ENCODE assay signal across 10 cellular contexts in genomic region chr7:108875139-108875538, GRCh38.
DNase-seq lines count a peak whose midpoint lies in the region; ATAC-seq and TF ChIP-seq lines count a peak whose summit lies in the region.
"Had no signal": no experiment of that assay in that cellular context is flagged by ENCODE, and none has a peak within 500 bp of the region (broad histone marks: within the 10 kb centered on the region; RNA-seq: fewer than 3 reads in every experiment).

No MANE protein-coding gene starts in this region.

- H3K4me1 ChIP-seq in lower lobe of right lung: no peaks in the 10 kb centered on the region
- H3K4me1 ChIP-seq: tibial artery had no signal

- H3K4me3 ChIP-seq in astrocyte of the spinal cord (ENCODE audit: low read depth, low read length) (no peak overlapping the region), lower lobe of right lung (no peak overlapping the region)
- H3K4me3 ChIP-seq: tibial artery had no signal

- no peaks in the 10 kb centered on the region for H3K4me1 Mint-ChIP-seq in activated T-cell treated with anti-CD3 and anti-CD28 coated beads, Interleukin-2, amount 50 U/mL, for 4 hours (ENCODE audit: low read depth)
- no peaks in the 10 kb centered on the region for H3K4me1 Mint-ChIP-seq in osteocyte (ENCODE audit: unreplicated experiment)

- no peak overlapping the region for H3K27ac Mint-ChIP-seq in osteocyte (ENCODE audit: unreplicated experiment)

- in situ Hi-C loops in astrocyte of the spinal cord (cut with HindIII; ENCODE audit: low sequenced_read_pairs): no loop called here

- no peaks in the 10 kb centered on the region for H3K9me3 ChIP-seq in lower lobe of right lung

- H3K27me3 Mint-ChIP-seq in activated T-cell treated with anti-CD3 and anti-CD28 coated beads, Interleukin-2, amount 50 U/mL, for 4 hours (ENCODE audit: low read depth): no peaks in the 10 kb centered on the region
- H3K27me3 Mint-ChIP-seq in osteocyte (ENCODE audit: unreplicated experiment): no peaks in the 10 kb centered on the region

- TF ChIP-seq CTCF in astrocyte of the spinal cord (IDR thresholded peaks at IDR 0.05; ENCODE audit: low read depth, low read length): peak; percentile 46
- no peak for TF ChIP-seq CTCF in lower lobe of right lung (IDR thresholded peaks at IDR 0.05)
- no peak for TF ChIP-seq CTCF in osteocyte (IDR thresholded peaks at IDR 0.05)

- peaks cover 11% of the 10 kb centered on the region for H3K9me3 Mint-ChIP-seq in activated T-cell treated with anti-CD3 and anti-CD28 coated beads, Interleukin-2, amount 50 U/mL, for 4 hours
- H3K9me3 Mint-ChIP-seq in osteocyte (ENCODE audit: unreplicated experiment): peaks cover 9% of the 10 kb centered on the region

- intact Hi-C loops in lower lobe of right lung (cut with DNase I): no loop called here

- ATAC-seq in activated T-cell treated with anti-CD3 and anti-CD28 coated beads, Interleukin-2, amount 50 U/mL, for 4 hours: no peak
- ATAC-seq in lower lobe of right lung (no peak), HG03565 (IDR thresholded peaks at IDR 0.05; ENCODE audit: unreplicated experiment) (no peak)

- no peaks in the 10 kb centered on the region for H3K27me3 ChIP-seq in lower lobe of right lung (ENCODE audit: low read depth)
- H3K27me3 ChIP-seq: tibial artery had no signal

- H3K36me3 Mint-ChIP-seq in activated T-cell treated with anti-CD3 and anti-CD28 coated beads, Interleukin-2, amount 50 U/mL, for 4 hours (ENCODE audit: insufficient read depth): no peaks in the 10 kb centered on the region
- no peaks in the 10 kb centered on the region for H3K36me3 Mint-ChIP-seq in osteocyte (ENCODE audit: unreplicated experiment)

- H3K36me3 ChIP-seq in lower lobe of right lung: no peaks in the 10 kb centered on the region
- H3K36me3 ChIP-seq: tibial artery had no signal

- H3K27ac ChIP-seq in lower lobe of right lung: no peak overlapping the region
- H3K27ac ChIP-seq: tibial artery had no signal

- no peak overlapping the region for H3K4me3 Mint-ChIP-seq in activated T-cell treated with anti-CD3 and anti-CD28 coated beads, Interleukin-2, amount 50 U/mL, for 4 hours
- no peak overlapping the region for H3K4me3 Mint-ChIP-seq in osteocyte (ENCODE audit: unreplicated experiment)

- DNase-seq in activated T-cell treated with anti-CD3 and anti-CD28 coated beads, Interleukin-2, amount 50 U/mL, for 48 hours: peak; percentile 23 to 32
- DNase-seq in activated T-cell treated with anti-CD3 and anti-CD28 coated beads, Interleukin-2, amount 50 U/mL, for 4 hours: no peak
- peak; percentile 11 for DNase-seq in HK-2 (ENCODE audit: unreplicated experiment)
- peak; percentile 28 for DNase-seq in astrocyte of the spinal cord (ENCODE audit: low read depth, low spot score)
- peak; percentile 16 for DNase-seq in renal cortical epithelial cell (ENCODE audit: low read depth)
- DNase-seq in lower lobe of right lung: no peak
- DNase-seq in osteocyte (ENCODE audit: extremely low spot score, unreplicated experiment): no peak
- DNase-seq: stimulated activated CD4-positive, alpha-beta T cell treated with anti-CD3 and anti-CD28 coated beads, Interleukin-12 subunit alpha, Interleukin-12 subunit beta, amount 100 ng/mL, for 4 hours; tibial artery had no signal

Comparison
In these comparisons a context has a peak if more than half of its experiments do, and no peak if none do; other contexts are left out.
1. DNase-seq: peak in activated T-cell treated with anti-CD3 and anti-CD28 coated beads, Interleukin-2, amount 50 U/mL, for 48 hours (2 of 2), HK-2 (single experiment), astrocyte of the spinal cord (single experiment) and renal cortical epithelial cell (single experiment); none in activated T-cell treated with anti-CD3 and anti-CD28 coated beads, Interleukin-2, amount 50 U/mL, for 4 hours (single experiment), lower lobe of right lung (single experiment) and osteocyte (single experiment).